In the genomic region with DNA sequence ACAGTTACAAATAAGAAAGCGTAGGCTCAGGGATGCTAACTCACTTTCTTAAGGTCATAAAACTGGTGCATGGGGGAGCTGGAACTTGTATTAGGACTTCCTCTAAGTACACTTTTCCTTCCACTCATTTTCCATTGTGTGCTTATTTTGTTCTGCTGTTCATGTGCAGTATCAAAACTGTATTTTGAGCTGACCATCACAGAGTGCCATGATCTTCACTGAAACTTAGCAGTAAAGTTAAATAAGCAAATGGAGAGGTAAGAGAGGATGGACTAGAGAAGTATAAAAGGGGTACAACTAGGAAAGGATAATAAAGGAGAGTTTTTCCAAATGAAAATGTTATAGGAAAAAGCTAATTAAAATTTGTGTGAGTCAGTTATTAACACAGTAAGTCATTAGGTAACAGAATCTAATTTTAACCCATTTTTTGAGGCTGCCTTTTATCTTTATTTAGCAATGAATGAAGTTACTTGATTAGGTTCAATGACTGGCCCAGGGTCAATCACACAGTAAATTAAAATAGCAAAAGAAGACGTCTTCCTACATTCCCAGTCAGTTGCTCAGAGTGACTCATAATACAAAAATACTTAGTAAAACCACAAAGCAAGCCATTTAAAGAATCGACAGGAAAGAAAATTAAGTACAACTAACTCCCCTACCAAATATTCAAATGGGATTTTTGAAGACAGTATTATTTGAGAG, we compare ENCODE assay signal across 9 cellular contexts.
A peak's percentile ranks its signal among the peaks of the same experiment; 100 is the strongest.
DNase-seq lines count a peak whose midpoint lies in the region; FAIRE-seq and TF ChIP-seq lines count a peak whose summit lies in the region.
"Had no signal": no experiment of that assay in that cellular context is flagged by ENCODE, and none has a peak within 500 bp of the region (broad histone marks: within the 10 kb centered on the region; RNA-seq: fewer than 3 reads in every experiment).

No MANE protein-coding gene starts in this region.

- peak; percentile 56 for DNase-seq in HFF-Myc (ENCODE audit: extremely low read depth, low read depth)
- DNase-seq in fibroblast of villous mesenchyme (ENCODE audit: low read depth) = peak; percentile 90
- no peak for DNase-seq in colonic mucosa
- DNase-seq in endodermal cell = no peak
- no peak for DNase-seq in cerebellum (ENCODE audit: low spot score)
- no peak for DNase-seq in GM19239 (ENCODE audit: insufficient read length, low spot score)
- DNase-seq: NCI-H187 treated with DMSO at 0.1 percent for 48 hours had no signal

- H2AFZ ChIP-seq in ACC112 (ENCODE audit: low read length, unreplicated experiment) = no peak overlapping the region

- no peak for FAIRE-seq in GM19239 (lab: Jason Lieb, UNC)

- peaks cover 5% of the 10 kb centered on the region for H3K36me3 Mint-ChIP-seq in T-helper 1 cell treated with Interleukin-12 subunit alpha and Interleukin-12 subunit beta and Interleukin-4 antibody, amounts not matched to agents 30 μg/mL and 1 μg/mL, for 36 hours (ENCODE audit: low read depth)
- no peaks in the 10 kb centered on the region for H3K36me3 Mint-ChIP-seq in endodermal cell (ENCODE audit: low read depth)

- intact Hi-C loops in colonic mucosa (cut with DNase I) = no loop called here

- peaks cover 20% of the 10 kb centered on the region for H3K9me3 Mint-ChIP-seq in T-helper 1 cell treated with Interleukin-12 subunit alpha and Interleukin-12 subunit beta and Interleukin-4 antibody, amounts not matched to agents 30 μg/mL and 1 μg/mL, for 36 hours
- H3K9me3 Mint-ChIP-seq in endodermal cell = no peaks in the 10 kb centered on the region

- 0 out of 2 replicates have a peak, but pooled peaks cover under 1% of the 10 kb centered on the region for H3K36me3 ChIP-seq in ACC112 (ENCODE audit: insufficient read depth, low read length)
- H3K36me3 ChIP-seq in colonic mucosa = no peaks in the 10 kb centered on the region
- H3K36me3 ChIP-seq in endodermal cell (ENCODE audit: control insufficient read depth, insufficient read depth, low read length) = no peaks in the 10 kb centered on the region

- H3K27me3 ChIP-seq in ACC112 (ENCODE audit: insufficient read depth, low read length) (no peaks in the 10 kb centered on the region), colonic mucosa (no peaks in the 10 kb centered on the region), endodermal cell (ENCODE audit: control insufficient read depth, insufficient read depth, low read length, poor library complexity, severe bottlenecking) (no peaks in the 10 kb centered on the region)

- H3K27ac ChIP-seq in ACC112 (ENCODE audit: low read depth, low read length) (peak overlapping the region; percentile 27), colonic mucosa (no peak overlapping the region), endodermal cell (ENCODE audit: low read depth, low read length) (no peak overlapping the region)

- peaks cover 20% of the 10 kb centered on the region for H3K4me1 Mint-ChIP-seq in T-helper 1 cell treated with Interleukin-12 subunit alpha and Interleukin-12 subunit beta and Interleukin-4 antibody, amounts not matched to agents 30 μg/mL and 1 μg/mL, for 36 hours (ENCODE audit: low read depth)
- no peaks in the 10 kb centered on the region for H3K4me1 Mint-ChIP-seq in endodermal cell

- peaks cover 36% of the 10 kb centered on the region for H3K4me1 ChIP-seq in ACC112 (ENCODE audit: control insufficient read depth, insufficient read depth, low read length, unreplicated experiment)
- H3K4me1 ChIP-seq in colonic mucosa = no peaks in the 10 kb centered on the region
- H3K4me1 ChIP-seq in endodermal cell (ENCODE audit: control insufficient read depth, insufficient read depth, low read length) = no peaks in the 10 kb centered on the region

- H3K9me3 ChIP-seq in colonic mucosa (no peaks in the 10 kb centered on the region), endodermal cell (ENCODE audit: control insufficient read depth, low read length) (no peaks in the 10 kb centered on the region)

- H3K79me2 ChIP-seq in ACC112 (ENCODE audit: control insufficient read depth, insufficient read depth, low read length, unreplicated experiment) = no peaks in the 10 kb centered on the region

- H3K4me3 Mint-ChIP-seq in T-helper 1 cell treated with Interleukin-12 subunit alpha and Interleukin-12 subunit beta and Interleukin-4 antibody, amounts not matched to agents 30 μg/mL and 1 μg/mL, for 36 hours = peak overlapping the region; percentile 0
- no peak overlapping the region for H3K4me3 Mint-ChIP-seq in endodermal cell

- WGBS in endodermal cell (ENCODE audit: insufficient coverage in 1 of 2, insufficient read length in 1 of 2), 2 experiments = 81 to 100% methylated on average over 1 to 3 of the region's 3 CpGs

- no peak overlapping the region for H3K4me3 ChIP-seq in ACC112 (ENCODE audit: low read depth, low read length)
- no peak overlapping the region for H3K4me3 ChIP-seq in HFF-Myc (replicated peaks; ENCODE audit: low read depth, low read length)
- no peak overlapping the region for H3K4me3 ChIP-seq in fibroblast of villous mesenchyme (ENCODE audit: low read depth, low read length)
- H3K4me3 ChIP-seq in colonic mucosa = no peak overlapping the region
- no peak overlapping the region for H3K4me3 ChIP-seq in endodermal cell (ENCODE audit: low read length)

- peak overlapping the region; percentile 42 for H3K27ac Mint-ChIP-seq in T-helper 1 cell treated with Interleukin-12 subunit alpha and Interleukin-12 subunit beta and Interleukin-4 antibody, amounts not matched to agents 30 μg/mL and 1 μg/mL, for 36 hours
- no peak overlapping the region for H3K27ac Mint-ChIP-seq in endodermal cell

- H3K27me3 Mint-ChIP-seq in T-helper 1 cell treated with Interleukin-12 subunit alpha and Interleukin-12 subunit beta and Interleukin-4 antibody, amounts not matched to agents 30 μg/mL and 1 μg/mL, for 36 hours (ENCODE audit: low read depth) = no peaks in the 10 kb centered on the region
- no peaks in the 10 kb centered on the region for H3K27me3 Mint-ChIP-seq in endodermal cell (ENCODE audit: insufficient read depth)

- no peak overlapping the region for H3K9ac ChIP-seq in colonic mucosa (ENCODE audit: low read depth in 2 of 2, low read length in 2 of 2)
- no peak overlapping the region for H3K9ac ChIP-seq in endodermal cell (ENCODE audit: extremely low read depth, low read length, poor library complexity, severe bottlenecking)

- TF ChIP-seq CTCF in HFF-Myc (IDR thresholded peaks at IDR 0.05; ENCODE audit: low read depth, low read length, missing control alignments) = no peak
- TF ChIP-seq CTCF in fibroblast of villous mesenchyme (IDR thresholded peaks at IDR 0.05; ENCODE audit: insufficient read depth, low read depth, low read length) = no peak
- no peak for TF ChIP-seq CTCF in colonic mucosa (IDR thresholded peaks at IDR 0.05)
- TF ChIP-seq CTCF in endodermal cell (conservative IDR thresholded peaks at IDR 0.05) = no peak

Comparison
In these comparisons a context has a peak if more than half of its experiments do, and no peak if none do; other contexts are left out.
1. DNase-seq: peak in HFF-Myc (single experiment) and fibroblast of villous mesenchyme (single experiment); none in colonic mucosa (single experiment), endodermal cell (single experiment), cerebellum (single experiment) and GM19239 (single experiment).